ENCODE assay signal across 1 cellular context in the genomic region with DNA sequence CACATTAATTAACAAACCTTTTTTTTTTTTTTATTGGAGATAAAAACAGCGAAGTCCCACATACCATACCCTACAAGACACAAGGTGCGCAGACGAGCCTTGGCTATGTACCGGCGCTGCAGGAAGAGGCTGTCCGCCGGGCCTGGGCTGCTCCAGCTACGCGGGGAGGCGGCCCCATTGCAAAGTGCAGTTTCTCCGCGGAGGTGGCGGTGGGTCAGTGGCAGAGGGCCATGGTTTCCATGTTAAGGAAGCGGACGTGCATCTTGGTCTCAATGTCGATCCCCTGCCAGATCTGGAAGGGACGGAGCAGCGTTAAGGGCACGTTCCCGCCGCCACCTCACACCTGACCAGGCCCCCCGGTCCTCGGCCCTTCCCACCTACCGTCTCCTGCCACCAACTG.
TF ChIP-seq lines count a peak whose summit lies in the region.

No MANE protein-coding gene starts in this region.

TF ChIP-seq in WTC11, 78 proteins besides CTCF, POLR2A, EP300 and RAD21 (continued from another document):
- TF ChIP-seq, protein P1, sequence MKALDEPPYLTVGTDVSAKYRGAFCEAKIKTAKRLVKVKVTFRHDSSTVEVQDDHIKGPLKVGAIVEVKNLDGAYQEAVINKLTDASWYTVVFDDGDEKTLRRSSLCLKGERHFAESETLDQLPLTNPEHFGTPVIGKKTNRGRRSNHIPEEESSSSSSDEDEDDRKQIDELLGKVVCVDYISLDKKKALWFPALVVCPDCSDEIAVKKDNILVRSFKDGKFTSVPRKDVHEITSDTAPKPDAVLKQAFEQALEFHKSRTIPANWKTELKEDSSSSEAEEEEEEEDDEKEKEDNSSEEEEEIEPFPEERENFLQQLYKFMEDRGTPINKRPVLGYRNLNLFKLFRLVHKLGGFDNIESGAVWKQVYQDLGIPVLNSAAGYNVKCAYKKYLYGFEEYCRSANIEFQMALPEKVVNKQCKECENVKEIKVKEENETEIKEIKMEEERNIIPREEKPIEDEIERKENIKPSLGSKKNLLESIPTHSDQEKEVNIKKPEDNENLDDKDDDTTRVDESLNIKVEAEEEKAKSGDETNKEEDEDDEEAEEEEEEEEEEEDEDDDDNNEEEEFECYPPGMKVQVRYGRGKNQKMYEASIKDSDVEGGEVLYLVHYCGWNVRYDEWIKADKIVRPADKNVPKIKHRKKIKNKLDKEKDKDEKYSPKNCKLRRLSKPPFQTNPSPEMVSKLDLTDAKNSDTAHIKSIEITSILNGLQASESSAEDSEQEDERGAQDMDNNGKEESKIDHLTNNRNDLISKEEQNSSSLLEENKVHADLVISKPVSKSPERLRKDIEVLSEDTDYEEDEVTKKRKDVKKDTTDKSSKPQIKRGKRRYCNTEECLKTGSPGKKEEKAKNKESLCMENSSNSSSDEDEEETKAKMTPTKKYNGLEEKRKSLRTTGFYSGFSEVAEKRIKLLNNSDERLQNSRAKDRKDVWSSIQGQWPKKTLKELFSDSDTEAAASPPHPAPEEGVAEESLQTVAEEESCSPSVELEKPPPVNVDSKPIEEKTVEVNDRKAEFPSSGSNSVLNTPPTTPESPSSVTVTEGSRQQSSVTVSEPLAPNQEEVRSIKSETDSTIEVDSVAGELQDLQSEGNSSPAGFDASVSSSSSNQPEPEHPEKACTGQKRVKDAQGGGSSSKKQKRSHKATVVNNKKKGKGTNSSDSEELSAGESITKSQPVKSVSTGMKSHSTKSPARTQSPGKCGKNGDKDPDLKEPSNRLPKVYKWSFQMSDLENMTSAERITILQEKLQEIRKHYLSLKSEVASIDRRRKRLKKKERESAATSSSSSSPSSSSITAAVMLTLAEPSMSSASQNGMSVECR (CRISPR knock-in tag; IDR thresholded peaks at IDR 0.05; ENCODE audit: borderline replicate concordance), result no peak
- no peak for TF ChIP-seq FOXJ3 (CRISPR knock-in tag; IDR thresholded peaks at IDR 0.05; ENCODE audit: borderline replicate concordance)
- TF ChIP-seq, protein P2, sequence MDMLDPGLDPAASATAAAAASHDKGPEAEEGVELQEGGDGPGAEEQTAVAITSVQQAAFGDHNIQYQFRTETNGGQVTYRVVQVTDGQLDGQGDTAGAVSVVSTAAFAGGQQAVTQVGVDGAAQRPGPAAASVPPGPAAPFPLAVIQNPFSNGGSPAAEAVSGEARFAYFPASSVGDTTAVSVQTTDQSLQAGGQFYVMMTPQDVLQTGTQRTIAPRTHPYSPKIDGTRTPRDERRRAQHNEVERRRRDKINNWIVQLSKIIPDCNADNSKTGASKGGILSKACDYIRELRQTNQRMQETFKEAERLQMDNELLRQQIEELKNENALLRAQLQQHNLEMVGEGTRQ (CRISPR knock-in tag; IDR thresholded peaks at IDR 0.05), result no peak
TF ChIP-seq in WTC11: peak in this region for 0.
